Comparison of ENCODE assay signal across 1 cellular context in genomic region chr19:3041756-3042517, GRCh38.
A peak's percentile ranks its signal among the peaks of the same experiment; 100 is the strongest.
TF ChIP-seq lines count a peak whose summit lies in the region.

No MANE protein-coding gene starts in this region.

TF ChIP-seq in K562, 482 proteins besides CTCF, POLR2A, EP300 and RAD21:
- TF ChIP-seq EGR1 (conservative IDR thresholded peaks at IDR 0.05) = peak; percentile 76
- TF ChIP-seq GATAD2B (IDR thresholded peaks at IDR 0.05; ENCODE audit: borderline replicate concordance) = no peak
- TF ChIP-seq CAMTA2 (CRISPR knock-in tag; conservative IDR thresholded peaks at IDR 0.05) = no peak
- TF ChIP-seq CBX1 (IDR thresholded peaks at IDR 0.05; ENCODE audit: low read depth) = 0 out of 2 replicates have a peak, but pooled peaks have one; percentile 41
- 0 out of 2 replicates have a peak, but pooled peaks have one; percentile 28 for TF ChIP-seq ZNF592 (IDR thresholded peaks at IDR 0.05)
- TF ChIP-seq BCOR (IDR thresholded peaks at IDR 0.05) = peak; percentile 74
- TF ChIP-seq POLR2G (IDR thresholded peaks at IDR 0.05; ENCODE audit: low read depth, low read length) = peak; percentile 41
- TF ChIP-seq ZSCAN29 (IDR thresholded peaks at IDR 0.05) = no peak
- peak; percentile 34; the same call in 1 of the 2 replicates for TF ChIP-seq PHF8 (IDR thresholded peaks at IDR 0.05; ENCODE audit: borderline replicate concordance, low read length)
- TF ChIP-seq CHD4 (IDR thresholded peaks at IDR 0.05; ENCODE audit: insufficient read depth, insufficient replicate concordance, low read depth, low read length, poor library complexity, severe bottlenecking) = peak; percentile 71
- TF ChIP-seq VEZF1 (CRISPR knock-in tag; IDR thresholded peaks at IDR 0.05) = peak; percentile 73
- TF ChIP-seq HDAC1 (IDR thresholded peaks at IDR 0.05) = 0 out of 4 replicates have a peak, but pooled peaks of 1 of the 2 experiments have one; percentile 22
- TF ChIP-seq PCBP1 (IDR thresholded peaks at IDR 0.05; ENCODE audit: low read depth, low read length, poor library complexity, severe bottlenecking) = peak; percentile 86
- TF ChIP-seq RNF219 (CRISPR knock-in tag; IDR thresholded peaks at IDR 0.05) = no peak
- peak; percentile 32 for TF ChIP-seq FIP1L1 (IDR thresholded peaks at IDR 0.05; ENCODE audit: low read depth, low read length, poor library complexity, severe bottlenecking)
- TF ChIP-seq SMARCA5 (IDR thresholded peaks at IDR 0.05) = 0 out of 2 replicates have a peak, but pooled peaks have one; percentile 67
- TF ChIP-seq ZFP36 (IDR thresholded peaks at IDR 0.05; ENCODE audit: low read depth, low read length, partially characterized antibody) = peak; percentile 74
- peak; percentile 40 for TF ChIP-seq PHF20 (IDR thresholded peaks at IDR 0.05; ENCODE audit: partially characterized antibody)
- no peak for TF ChIP-seq ILF3 (IDR thresholded peaks at IDR 0.05; ENCODE audit: borderline replicate concordance)
- peak; percentile 77 for TF ChIP-seq RBM25 (IDR thresholded peaks at IDR 0.05; ENCODE audit: low read depth, low read length, severe bottlenecking)
- TF ChIP-seq ZFX (CRISPR knock-in tag; IDR thresholded peaks at IDR 0.05) = peak; percentile 71
- TF ChIP-seq NFE2 (IDR thresholded peaks at IDR 0.05; ENCODE audit: low read depth) = no peak
- TF ChIP-seq NFIC (IDR thresholded peaks at IDR 0.05) = 0 out of 2 replicates have a peak, but pooled peaks have one; percentile 11
- TF ChIP-seq GATAD2A (IDR thresholded peaks at IDR 0.05) = peak; percentile 35
- 0 out of 2 replicates have a peak, but pooled peaks have one; percentile 46 for TF ChIP-seq ZBTB7A (IDR thresholded peaks at IDR 0.05; ENCODE audit: borderline replicate concordance, control insufficient read depth, low read depth, low read length)
- TF ChIP-seq RBFOX2 (IDR thresholded peaks at IDR 0.05; ENCODE audit: low read depth, low read length) = peak; percentile 47; the same call in 1 of the 2 replicates
- TF ChIP-seq NFRKB (IDR thresholded peaks at IDR 0.05; ENCODE audit: low read depth) = peak; percentile 39; the same call in 1 of the 2 replicates
- no peak for TF ChIP-seq SMARCA4 (IDR thresholded peaks at IDR 0.05)
- no peak for TF ChIP-seq COPS2 (conservative IDR thresholded peaks at IDR 0.05)
- TF ChIP-seq RCOR1 (IDR thresholded peaks at IDR 0.05; ENCODE audit: borderline replicate concordance in 1 of 2, low read depth in 2 of 2, low read length in 2 of 2) = 0 out of 4 replicates have a peak, but pooled peaks of 1 of the 2 experiments have one; percentile 32
- no peak for TF ChIP-seq XRCC4 (IDR thresholded peaks at IDR 0.05; ENCODE audit: extremely low read depth, insufficient read depth, insufficient read length)
- TF ChIP-seq ZBTB2 (IDR thresholded peaks at IDR 0.05) = no peak
- TF ChIP-seq KDM1A (IDR thresholded peaks at IDR 0.05) = peak; percentile 44 to 64; a peak in 3 of 4 replicates
- 0 out of 2 replicates have a peak, but pooled peaks have one; percentile 36 for TF ChIP-seq HDAC2 (IDR thresholded peaks at IDR 0.05)
